In genomic region chr11:6887711-6888110, GRCh38 we compare ENCODE assay signal across 13 cellular contexts. TPM values are rescaled to one million over a fixed set of nuclear protein-coding genes. Genes with fewer than 3 reads are reported as not detected.
"Had no signal": no experiment of that assay in that cellular context is flagged by ENCODE, and none has a peak within 500 bp of the region (broad histone marks: within the 10 kb centered on the region; RNA-seq: fewer than 3 reads in every experiment).

No MANE protein-coding gene starts in this region.

RNA-seq across cellular contexts. Expression of gene OR2D2, which starts 4.6 kb away (rescaled TPM):
- total RNA-seq: activated B cell treated with CpG ODN at 0.5 μM for 24 hours; activated CD4-positive, alpha-beta memory T cell treated with anti-CD3 and anti-CD28 coated beads for 36 hours; activated CD4-positive, alpha-beta memory T cell treated with anti-CD3 and anti-CD28 coated beads, Interleukin-2, amount 10 ng/mL, durations not matched to agents 7 days and 5 days; activated CD4-positive, alpha-beta T cell treated with anti-CD3 and anti-CD28 coated beads, Interleukin-2, amount 10 ng/mL, durations not matched to agents 7 days and 5 days; activated CD8-positive, alpha-beta memory T cell treated with anti-CD3 and anti-CD28 coated beads for 36 hours; activated CD8-positive, alpha-beta T cell treated with anti-CD3 and anti-CD28 coated beads for 36 hours; activated CD8-positive, alpha-beta T cell treated with anti-CD3 and anti-CD28 coated beads, Interleukin-2, amount 10 ng/mL, durations not matched to agents 7 days and 5 days; T-helper 17 cell; T-helper 2 cell treated with Interferon-gamma antibody and Interleukin-4, amounts not matched to agents 100 ng/mL and 5 ng/mL, for 36 hours had no signal

RNA-seq across cellular contexts. Expression of gene OR10A4, which starts 11.3 kb away (rescaled TPM):
- total RNA-seq: activated B cell treated with CpG ODN at 0.5 μM for 24 hours; activated CD4-positive, alpha-beta memory T cell treated with anti-CD3 and anti-CD28 coated beads for 36 hours; activated CD4-positive, alpha-beta memory T cell treated with anti-CD3 and anti-CD28 coated beads, Interleukin-2, amount 10 ng/mL, durations not matched to agents 7 days and 5 days; activated CD4-positive, alpha-beta T cell treated with anti-CD3 and anti-CD28 coated beads for 36 hours; activated CD4-positive, alpha-beta T cell treated with anti-CD3 and anti-CD28 coated beads, Interleukin-2, amount 10 ng/mL, durations not matched to agents 24 days and 14 days; activated CD4-positive, alpha-beta T cell treated with anti-CD3 and anti-CD28 coated beads, Interleukin-2, amount 10 ng/mL, durations not matched to agents 7 days and 5 days; activated CD8-positive, alpha-beta memory T cell treated with anti-CD3 and anti-CD28 coated beads for 36 hours; activated CD8-positive, alpha-beta memory T cell treated with anti-CD3 and anti-CD28 coated beads, Interleukin-2, amount 10 ng/mL, durations not matched to agents 7 days and 5 days; activated CD8-positive, alpha-beta T cell treated with anti-CD3 and anti-CD28 coated beads for 36 hours; activated CD8-positive, alpha-beta T cell treated with anti-CD3 and anti-CD28 coated beads, Interleukin-2, amount 10 ng/mL, durations not matched to agents 7 days and 5 days; T-helper 1 cell treated with Interleukin-12 subunit alpha and Interleukin-12 subunit beta and Interleukin-4 antibody, amounts not matched to agents 30 ng/mL and 1 ng/mL, for 36 hours; T-helper 17 cell; T-helper 2 cell treated with Interferon-gamma antibody and Interleukin-4, amounts not matched to agents 100 ng/mL and 5 ng/mL, for 36 hours had no signal

RNA-seq across cellular contexts. Expression of gene OR10A2, which starts 24.9 kb away (rescaled TPM):
- total RNA-seq: activated B cell treated with CpG ODN at 0.5 μM for 24 hours; activated CD4-positive, alpha-beta memory T cell treated with anti-CD3 and anti-CD28 coated beads for 36 hours; activated CD4-positive, alpha-beta memory T cell treated with anti-CD3 and anti-CD28 coated beads, Interleukin-2, amount 10 ng/mL, durations not matched to agents 7 days and 5 days; activated CD4-positive, alpha-beta T cell treated with anti-CD3 and anti-CD28 coated beads for 36 hours; activated CD4-positive, alpha-beta T cell treated with anti-CD3 and anti-CD28 coated beads, Interleukin-2, amount 10 ng/mL, durations not matched to agents 24 days and 14 days; activated CD4-positive, alpha-beta T cell treated with anti-CD3 and anti-CD28 coated beads, Interleukin-2, amount 10 ng/mL, durations not matched to agents 7 days and 5 days; activated CD8-positive, alpha-beta memory T cell treated with anti-CD3 and anti-CD28 coated beads for 36 hours; activated CD8-positive, alpha-beta memory T cell treated with anti-CD3 and anti-CD28 coated beads, Interleukin-2, amount 10 ng/mL, durations not matched to agents 7 days and 5 days; activated CD8-positive, alpha-beta T cell treated with anti-CD3 and anti-CD28 coated beads for 36 hours; activated CD8-positive, alpha-beta T cell treated with anti-CD3 and anti-CD28 coated beads, Interleukin-2, amount 10 ng/mL, durations not matched to agents 7 days and 5 days; T-helper 1 cell treated with Interleukin-12 subunit alpha and Interleukin-12 subunit beta and Interleukin-4 antibody, amounts not matched to agents 30 ng/mL and 1 ng/mL, for 36 hours; T-helper 17 cell; T-helper 2 cell treated with Interferon-gamma antibody and Interleukin-4, amounts not matched to agents 100 ng/mL and 5 ng/mL, for 36 hours had no signal

RNA-seq across cellular contexts. Expression of gene OR2D3, which starts 33.1 kb away (rescaled TPM):
- total RNA-seq: activated B cell treated with CpG ODN at 0.5 μM for 24 hours; activated CD4-positive, alpha-beta memory T cell treated with anti-CD3 and anti-CD28 coated beads for 36 hours; activated CD4-positive, alpha-beta memory T cell treated with anti-CD3 and anti-CD28 coated beads, Interleukin-2, amount 10 ng/mL, durations not matched to agents 7 days and 5 days; activated CD4-positive, alpha-beta T cell treated with anti-CD3 and anti-CD28 coated beads for 36 hours; activated CD4-positive, alpha-beta T cell treated with anti-CD3 and anti-CD28 coated beads, Interleukin-2, amount 10 ng/mL, durations not matched to agents 24 days and 14 days; activated CD4-positive, alpha-beta T cell treated with anti-CD3 and anti-CD28 coated beads, Interleukin-2, amount 10 ng/mL, durations not matched to agents 7 days and 5 days; activated CD8-positive, alpha-beta memory T cell treated with anti-CD3 and anti-CD28 coated beads for 36 hours; activated CD8-positive, alpha-beta memory T cell treated with anti-CD3 and anti-CD28 coated beads, Interleukin-2, amount 10 ng/mL, durations not matched to agents 7 days and 5 days; activated CD8-positive, alpha-beta T cell treated with anti-CD3 and anti-CD28 coated beads for 36 hours; activated CD8-positive, alpha-beta T cell treated with anti-CD3 and anti-CD28 coated beads, Interleukin-2, amount 10 ng/mL, durations not matched to agents 7 days and 5 days; T-helper 1 cell treated with Interleukin-12 subunit alpha and Interleukin-12 subunit beta and Interleukin-4 antibody, amounts not matched to agents 30 ng/mL and 1 ng/mL, for 36 hours; T-helper 17 cell; T-helper 2 cell treated with Interferon-gamma antibody and Interleukin-4, amounts not matched to agents 100 ng/mL and 5 ng/mL, for 36 hours had no signal

RNA-seq across cellular contexts. Expression of gene ZNF215, which starts 38.5 kb away (rescaled TPM):
- total RNA-seq: T-helper 17 cell had no signal
